In the genomic region with DNA sequence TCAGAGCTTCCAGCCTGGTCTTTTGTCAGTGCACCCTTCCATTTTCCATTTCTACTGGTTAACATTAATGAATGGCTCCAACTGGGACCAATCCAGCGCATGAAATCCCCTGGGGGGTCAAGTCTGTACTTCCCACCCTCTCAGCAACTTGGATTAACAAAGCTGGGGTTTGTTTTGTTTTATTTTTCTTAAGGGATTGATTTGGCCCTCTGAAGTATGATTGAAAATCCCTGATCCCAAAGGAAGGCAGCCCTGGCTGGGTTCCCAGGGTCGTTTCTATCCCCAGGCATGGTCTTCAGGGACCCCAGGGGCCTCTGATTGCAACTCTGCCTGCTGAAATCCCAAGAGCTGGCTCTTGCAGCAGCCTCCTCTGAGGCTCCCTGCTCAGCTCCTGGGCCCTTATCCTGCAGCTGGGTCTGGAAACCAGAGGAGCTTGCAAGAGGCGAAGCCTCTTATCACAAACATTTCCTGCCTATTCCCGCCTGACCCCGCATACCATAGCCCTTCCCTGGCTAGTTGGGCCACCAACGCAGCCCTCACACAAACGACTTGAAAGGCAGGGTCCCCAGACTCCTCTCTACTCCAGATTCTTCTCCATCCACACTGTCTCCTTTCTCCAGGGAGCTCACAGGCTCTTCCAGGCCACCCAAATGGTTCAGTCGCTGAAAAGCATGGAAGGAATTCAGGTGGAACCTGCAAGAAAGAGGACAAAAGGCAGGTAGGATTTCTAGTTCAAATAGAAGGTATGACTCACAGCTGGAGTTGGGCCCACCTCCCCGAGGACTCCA, we compare ENCODE assay signal across 15 cellular contexts.
DNase-seq lines count a peak whose midpoint lies in the region; ATAC-seq and TF ChIP-seq lines count a peak whose summit lies in the region.
"Had no signal": no experiment of that assay in that cellular context is flagged by ENCODE, and none has a peak within 500 bp of the region (broad histone marks: within the 10 kb centered on the region; RNA-seq: fewer than 3 reads in every experiment).

No MANE protein-coding gene starts in this region.

- peaks cover 40% of the 10 kb centered on the region for H3K4me1 ChIP-seq in IMR-90 (ENCODE audit: control insufficient read depth, insufficient read depth, low read length)
- peaks cover 4 to 81% (median 20%) of the 10 kb centered on the region in 4 donors for H3K4me1 ChIP-seq in tibial nerve
- H3K4me1 ChIP-seq in left lung, result no peaks in the 10 kb centered on the region

- no peak overlapping the region for H3K23ac ChIP-seq in IMR-90 (ENCODE audit: low read depth, low read length)

- peak overlapping the region; percentile 34 for H2BK20ac ChIP-seq in IMR-90 (ENCODE audit: low read depth, low read length)

- peak overlapping the region; percentile 61 for H2BK120ac ChIP-seq in IMR-90 (ENCODE audit: low read depth, low read length)

- H2BK5ac ChIP-seq in IMR-90 (ENCODE audit: low read depth, low read length, poor library complexity, severe bottlenecking), result no peak overlapping the region

- peak overlapping the region; percentile 37; the same call in 1 of the 3 replicates for H2BK15ac ChIP-seq in IMR-90 (ENCODE audit: low read depth, low read length)

- DNase-seq in IMR-90, result peak; percentile 48
- peak; percentile 74 for DNase-seq in ecto neural progenitor cell (ENCODE audit: low spot score)
- peak; percentile 45 for DNase-seq in iPS-NIHi7 (ENCODE audit: extremely low spot score)
- no peak for DNase-seq in tibial nerve (ENCODE audit: low spot score in 2 of 2)
- DNase-seq in occipital lobe (lab: John Stamatoyannopoulos, UW), result no peak
- no peak for DNase-seq in ureter (ENCODE audit: low spot score)
- no peak for DNase-seq in left lung
- DNase-seq: activated CD4-positive, alpha-beta T cell treated with anti-CD3 and anti-CD28 coated beads, Interleukin-2, amount 10 ng/mL, durations not matched to agents 24 days and 14 days; activated T-cell treated with anti-CD3 and anti-CD28 coated beads, Interleukin-2, amount 50 U/mL, for 72 hours; amygdala; CD4-positive, alpha-beta T cell; dermis blood vessel endothelial cell; GDM1; OCI-M1; stimulated activated CD4-positive, alpha-beta T cell treated with anti-CD3 and anti-CD28 coated beads, Interleukin-4, amount 100 ng/mL, for 1 hour had no signal

- dilution Hi-C loops in IMR-90 (cut with HindIII; ENCODE audit: low sequenced_read_pairs, unreplicated experiment), result no loop called here

- CTCF ChIA-PET in IMR-90 (lab: Yijun Ruan, JAX), result no interaction called here

- TF ChIP-seq CTCF in IMR-90 (conservative IDR thresholded peaks at IDR 0.05; ENCODE audit: low read depth, low read length) (no peak), tibial nerve (IDR thresholded peaks at IDR 0.05) (no peak), left lung (IDR thresholded peaks at IDR 0.05) (no peak)

- POLR2A ChIA-PET in IMR-90 (lab: Charles Lee; ENCODE audit: unreplicated experiment), result no interaction called here

- intact Hi-C loops in IMR-90 (cut with micrococcal nuclease), result no loop called here
- intact Hi-C loops in left lung (cut with DNase I), result no loop called here

- H3K9me3 ChIP-seq in IMR-90 (ENCODE audit: control insufficient read depth, insufficient read depth, low read length) (no peaks in the 10 kb centered on the region), tibial nerve (peaks cover 0 to 4% (median 0%) of the 10 kb centered on the region in 4 donors), left lung (no peaks in the 10 kb centered on the region)

- H3K4ac ChIP-seq in IMR-90 (ENCODE audit: low read depth, low read length), result peak overlapping the region; percentile 54; the same call in 1 of the 2 replicates

- no peak for TF ChIP-seq RAD21 in IMR-90 (IDR thresholded peaks at IDR 0.05; ENCODE audit: low read length)

- H3K79me1 ChIP-seq in IMR-90 (ENCODE audit: low read depth in 1 of 2, low read length in 2 of 2), result no peaks in the 10 kb centered on the region

- H4K20me1 ChIP-seq in IMR-90 (ENCODE audit: insufficient read depth, low read length), result no peaks in the 10 kb centered on the region

- peak overlapping the region; percentile 45; the same call in 1 of the 2 replicates for H2AK5ac ChIP-seq in IMR-90 (ENCODE audit: low read depth, low read length)

- H3K27ac ChIP-seq in IMR-90 (ENCODE audit: insufficient read depth, low read length) (peak overlapping the region; percentile 8; the same call in 1 of the 2 replicates), tibial nerve (peak overlapping the region in 3 of 4 donors; percentile 31 to 80 (median 78)), left lung (peak overlapping the region in 1 of 2 donors; percentile 30)

- H4K5ac ChIP-seq in IMR-90 (ENCODE audit: low read depth, low read length), result no peak overlapping the region; the same call in 1 of the 2 replicates

- 0 out of 2 replicates have a peak overlapping the region, but pooled peaks have one; percentile 25 for H3K14ac ChIP-seq in IMR-90 (replicated peaks; ENCODE audit: low read depth, low read length)

- no peak overlapping the region for H3K9ac ChIP-seq in IMR-90 (ENCODE audit: low read depth, low read length)

- H3K4me3 ChIP-seq in IMR-90 (ENCODE audit: insufficient read depth, low read depth, low read length), result no peak overlapping the region
- H3K4me3 ChIP-seq in tibial nerve, result no peak overlapping the region
- no peak overlapping the region for H3K4me3 ChIP-seq in left lung

- H3K36me3 ChIP-seq in IMR-90 (ENCODE audit: control insufficient read depth, insufficient read depth, low read length), result no peaks in the 10 kb centered on the region
- H3K36me3 ChIP-seq in tibial nerve, result no peaks in the 10 kb centered on the region
- H3K36me3 ChIP-seq in left lung, result no peaks in the 10 kb centered on the region

- 7% methylated on average over 5 of the region's 9 CpGs; no CpG with 5 or more reads in 1 of the 2 experiments for WGBS in IMR-90 (ENCODE audit: extremely low coverage in 2 of 2, insufficient read length in 1 of 2), 2 experiments
- 36 to 42% methylated on average over 9 of the region's 9 CpGs for WGBS in tibial nerve, 2 donors

- BruUV-seq in IMR-90 (replicated peaks; lab: Mats Ljungman, UMichigan), result no TSS peak

- peak overlapping the region; percentile 27; the same call in 1 of the 2 replicates for H3K18ac ChIP-seq in IMR-90 (ENCODE audit: low read depth, low read length)

- no peaks in the 10 kb centered on the region for H3K27me3 ChIP-seq in IMR-90 (ENCODE audit: control insufficient read depth, insufficient read depth, low read length)
- H3K27me3 ChIP-seq in tibial nerve, result no peaks in the 10 kb centered on the region
- H3K27me3 ChIP-seq in left lung, result no peaks in the 10 kb centered on the region

- peak overlapping the region; percentile 57; the same call in 1 of the 2 replicates for H4K91ac ChIP-seq in IMR-90 (ENCODE audit: insufficient read depth, low read depth, low read length)

- peak overlapping the region in 1 of 2 experiments; percentile 5; a peak in 1 of 4 replicates for H4K8ac ChIP-seq in IMR-90 (ENCODE audit: low read depth in 2 of 2, low read length in 2 of 2)

- no peak overlapping the region for H3K56ac ChIP-seq in IMR-90 (ENCODE audit: extremely low read depth, insufficient read depth, low read length)

- peaks cover 26% of the 10 kb centered on the region for H3K9me1 ChIP-seq in IMR-90 (ENCODE audit: insufficient read depth, low read length)

- no peak for TF ChIP-seq POLR2A in IMR-90 (IDR thresholded peaks at IDR 0.05; ENCODE audit: low read depth, low read length)
- TF ChIP-seq POLR2A in tibial nerve (IDR thresholded peaks at IDR 0.05), result no peak

- ATAC-seq in IMR-90 (ENCODE audit: low read depth), result peak; percentile 27; the same call in 1 of the 2 replicates
- no peak for ATAC-seq in left lung
- ATAC-seq: activated T-cell treated with anti-CD3 and anti-CD28 coated beads, Interleukin-2, amount 50 U/mL, for 72 hours had no signal

- H3K4me2 ChIP-seq in IMR-90 (ENCODE audit: low read depth, low read length), result no peak overlapping the region; the same call in 1 of the 2 replicates

- peak overlapping the region; percentile 59 for H2AFZ ChIP-seq in IMR-90 (replicated peaks; ENCODE audit: low read length, poor library complexity)

- no peak for TF ChIP-seq EP300 in tibial nerve (IDR thresholded peaks at IDR 0.05)

- H2AK9ac ChIP-seq in IMR-90 (replicated peaks; ENCODE audit: low read depth, low read length, poor library complexity), result no peak overlapping the region

- in situ Hi-C loops in IMR-90 (cut with MboI; ENCODE audit: low sequenced_read_pairs), result no loop called here

TF ChIP-seq in IMR-90, 13 proteins besides CTCF, POLR2A, EP300 and RAD21:
- TF ChIP-seq SMC3 (IDR thresholded peaks at IDR 0.05; ENCODE audit: low read depth, low read length), result no peak
- no peak for TF ChIP-seq CHD1 (IDR thresholded peaks at IDR 0.05; ENCODE audit: low read depth, low read length)
- TF ChIP-seq NFE2L2 (IDR thresholded peaks at IDR 0.05; ENCODE audit: low read depth, low read length), result no peak
- TF ChIP-seq FOS (IDR thresholded peaks at IDR 0.05; ENCODE audit: low read depth, low read length), result no peak
TF ChIP-seq in IMR-90: peak in this region for 0.

Comparison
In these comparisons a context has a peak if more than half of its experiments do, and no peak if none do; other contexts are left out.
1. DNase-seq: peak in IMR-90 (single experiment), ecto neural progenitor cell (single experiment) and iPS-NIHi7 (single experiment); none in tibial nerve (0 of 2), occipital lobe (single experiment), ureter (single experiment) and left lung (0 of 2).